Comparison of ENCODE assay signal across 8 cellular contexts in the genomic region with DNA sequence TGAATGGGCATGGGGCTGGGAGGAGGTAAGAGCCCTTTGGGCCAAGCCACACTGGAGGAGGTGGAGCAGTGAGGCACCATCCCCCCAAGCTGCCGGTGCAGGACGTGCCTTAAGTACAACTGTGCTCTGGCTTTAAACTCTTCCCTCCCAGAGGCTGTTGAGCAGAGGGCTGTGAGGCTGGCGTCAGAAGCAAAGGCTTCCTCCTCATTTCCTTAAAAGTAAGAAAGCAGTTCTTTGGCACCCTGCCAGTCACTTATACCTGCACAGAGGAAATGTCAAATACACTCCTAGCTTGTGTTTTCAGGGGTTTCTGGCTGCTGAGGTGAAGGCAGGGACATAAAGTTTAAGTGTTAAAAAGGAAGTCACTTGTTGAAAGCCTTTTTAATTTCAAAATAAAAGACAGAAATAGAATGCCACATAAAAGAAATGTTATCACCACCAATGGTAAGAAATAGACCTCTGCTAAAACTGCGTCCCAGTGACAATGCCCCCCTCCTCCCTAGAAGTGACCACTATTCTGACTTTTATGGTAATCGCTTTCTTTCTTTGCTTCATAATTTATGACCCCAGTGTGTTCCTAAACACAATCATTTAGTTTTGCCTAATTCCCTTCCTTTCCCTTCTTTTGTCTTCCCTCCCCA. TPM values are rescaled to one million over a fixed set of nuclear protein-coding genes. Genes with fewer than 3 reads are reported as not detected.
A peak's percentile ranks its signal among the peaks of the same experiment; 100 is the strongest.
DNase-seq lines count a peak whose midpoint lies in the region; ATAC-seq and TF ChIP-seq lines count a peak whose summit lies in the region.

No MANE protein-coding gene starts in this region.

- H3K4me3 Mint-ChIP-seq in stimulated activated naive CD8-positive, alpha-beta T cell treated with anti-CD3 and anti-CD28 coated beads, Interleukin-15, amount 100 ng/mL, for 72 hours, result peak overlapping the region in 1 of 2 donors; percentile 13

- no peaks in the 10 kb centered on the region for H3K27me3 ChIP-seq in left ventricle myocardium inferior (ENCODE audit: low read depth)

- no peaks in the 10 kb centered on the region for H3K27me3 Mint-ChIP-seq in stimulated activated naive CD8-positive, alpha-beta T cell treated with anti-CD3 and anti-CD28 coated beads, Interleukin-15, amount 100 ng/mL, for 72 hours

- no peaks in the 10 kb centered on the region for H3K9me3 Mint-ChIP-seq in stimulated activated naive CD8-positive, alpha-beta T cell treated with anti-CD3 and anti-CD28 coated beads, Interleukin-15, amount 100 ng/mL, for 72 hours

- no peak overlapping the region for H3K4me3 ChIP-seq in left ventricle myocardium inferior

- peaks cover 20% of the 10 kb centered on the region for H3K4me1 ChIP-seq in left ventricle myocardium inferior

- intact Hi-C loops in left ventricle myocardium inferior (cut with micrococcal nuclease), result no loop called here

- H3K9me3 ChIP-seq in left ventricle myocardium inferior (replicated peaks), result no peaks in the 10 kb centered on the region

- peak; percentile 25 for DNase-seq in NCI-H748 (lab: John Stamatoyannopoulos, UW; ENCODE audit: unreplicated experiment)
- no peak for DNase-seq in NCI-H748 treated with DMSO at 0.1 percent for 48 hours (lab: John Stamatoyannopoulos, UW)
- DNase-seq in activated CD8-positive, alpha-beta memory T cell treated with anti-CD3 and anti-CD28 coated beads for 24 hours, result peak; percentile 60
- DNase-seq in left ventricle myocardium inferior, result no peak
- DNase-seq in stimulated activated naive CD8-positive, alpha-beta T cell treated with anti-CD3 and anti-CD28 coated beads, Interleukin-15, amount 100 ng/mL, for 72 hours, result peak; percentile 21 to 26
- DNase-seq in A172 (ENCODE audit: low spot score), result no peak

- peak; percentile 73 for ATAC-seq in stimulated activated naive CD8-positive, alpha-beta T cell treated with anti-CD3 and anti-CD28 coated beads, Interleukin-15, amount 100 ng/mL, for 72 hours
- ATAC-seq in HG02571 (IDR thresholded peaks at IDR 0.05; ENCODE audit: unreplicated experiment) (no peak), GM18858 (IDR thresholded peaks at IDR 0.05; ENCODE audit: unreplicated experiment) (no peak)

- H3K27ac ChIP-seq in left ventricle myocardium inferior (replicated peaks), result peak overlapping the region; percentile 77

- peak overlapping the region in 1 of 2 donors; percentile 60 for H3K27ac Mint-ChIP-seq in stimulated activated naive CD8-positive, alpha-beta T cell treated with anti-CD3 and anti-CD28 coated beads, Interleukin-15, amount 100 ng/mL, for 72 hours

- no peaks in the 10 kb centered on the region for H3K36me3 ChIP-seq in left ventricle myocardium inferior

- no peak for TF ChIP-seq CTCF in left ventricle myocardium inferior (IDR thresholded peaks at IDR 0.05; ENCODE audit: borderline replicate concordance)

- peaks cover 24% of the 10 kb centered on the region for H3K4me1 Mint-ChIP-seq in stimulated activated naive CD8-positive, alpha-beta T cell treated with anti-CD3 and anti-CD28 coated beads, Interleukin-15, amount 100 ng/mL, for 72 hours

RNA-seq across cellular contexts. Expression of a gene that starts 33.0 kb away (rescaled TPM):
- 1.2 TPM for total RNA-seq in left ventricle myocardium inferior
- 24.5 and 36.8 TPM in 2 replicates for total RNA-seq in A172 (2014; rRNA removed; shearing (Covaris generic))

Comparison
In these comparisons a context has a peak if more than half of its experiments do, and no peak if none do; other contexts are left out.
1. DNase-seq: peak in NCI-H748 (single experiment), activated CD8-positive, alpha-beta memory T cell treated with anti-CD3 and anti-CD28 coated beads for 24 hours (single experiment) and stimulated activated naive CD8-positive, alpha-beta T cell treated with anti-CD3 and anti-CD28 coated beads, Interleukin-15, amount 100 ng/mL, for 72 hours (2 of 2); none in NCI-H748 treated with DMSO at 0.1 percent for 48 hours (single experiment), left ventricle myocardium inferior (single experiment) and A172 (single experiment).
2. RNA of a gene that starts 33.0 kb away (total RNA-seq): 24.5 to 36.8 TPM in A172; 1.2 TPM in left ventricle myocardium inferior (single experiment); every median in the first group is over 10 times any median in the second.